Comparison of ENCODE assay signal across 8 cellular contexts in the genomic region with DNA sequence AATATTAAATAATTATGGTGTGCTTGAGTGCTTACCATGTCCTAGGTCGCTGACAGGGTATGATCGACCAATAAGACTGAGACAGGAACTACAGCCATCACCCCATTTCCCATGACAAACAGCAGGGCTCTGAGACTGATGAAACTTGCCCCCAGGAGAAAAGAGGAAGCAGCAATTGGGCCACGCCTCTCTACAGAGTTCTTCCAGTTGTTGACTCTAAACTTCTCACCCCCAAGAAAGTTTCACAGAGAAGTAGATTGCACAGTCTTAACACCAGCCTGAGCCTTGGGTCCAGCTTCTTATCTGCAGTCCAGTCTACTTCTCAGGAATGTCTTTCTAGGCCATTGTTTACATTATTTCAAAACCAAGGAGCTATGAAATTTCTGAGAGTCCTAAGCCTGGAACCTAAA.
A peak's percentile ranks its signal among the peaks of the same experiment; 100 is the strongest.
DNase-seq lines count a peak whose midpoint lies in the region; ATAC-seq and TF ChIP-seq lines count a peak whose summit lies in the region.

No MANE protein-coding gene starts in this region.

- H3K27ac Mint-ChIP-seq in IgD-negative memory B cell (peak overlapping the region; percentile 95 to 99 (median 98)), chondrocyte (ENCODE audit: unreplicated experiment) (peak overlapping the region; percentile 57)
- H3K27ac Mint-ChIP-seq in activated T-helper 2 cell treated with anti-CD3 and anti-CD28 coated beads, Interferon-gamma antibody, Interleukin-2, Interleukin-4, amounts not matched to agents 10 μg/mL and 5 μg/mL and 100 μg/mL, durations not matched to agents 14 hours and 24 hours and 36 hours: no peak overlapping the region
- H3K27ac Mint-ChIP-seq in activated naive CD4-positive, alpha-beta T cell treated with anti-CD3 and anti-CD28 coated beads for 36 hours: no peak overlapping the region

- H3K36me3 ChIP-seq in neutrophil: no peaks in the 10 kb centered on the region
- H3K36me3 ChIP-seq in HAP-1 (replicated peaks): no peaks in the 10 kb centered on the region

- intact Hi-C loops in activated T-helper 2 cell treated with anti-CD3 and anti-CD28 coated beads, Interferon-gamma antibody, Interleukin-2, Interleukin-4, amounts not matched to agents 10 μg/mL and 5 μg/mL and 100 μg/mL, durations not matched to agents 14 hours and 24 hours and 36 hours (cut with micrococcal nuclease): no loop called here
- intact Hi-C loops in activated naive CD4-positive, alpha-beta T cell treated with anti-CD3 and anti-CD28 coated beads for 36 hours (cut with micrococcal nuclease): no loop called here

- H3K9me3 Mint-ChIP-seq in IgD-negative memory B cell: peaks cover 6 to 16% (median 15%) of the 10 kb centered on the region in 3 donors
- H3K9me3 Mint-ChIP-seq in chondrocyte (ENCODE audit: low read depth): peaks cover 10% of the 10 kb centered on the region
- peaks cover 36% of the 10 kb centered on the region for H3K9me3 Mint-ChIP-seq in activated T-helper 2 cell treated with anti-CD3 and anti-CD28 coated beads, Interferon-gamma antibody, Interleukin-2, Interleukin-4, amounts not matched to agents 10 μg/mL and 5 μg/mL and 100 μg/mL, durations not matched to agents 14 hours and 24 hours and 36 hours
- peaks cover 17% of the 10 kb centered on the region for H3K9me3 Mint-ChIP-seq in activated naive CD4-positive, alpha-beta T cell treated with anti-CD3 and anti-CD28 coated beads for 36 hours

- peak; percentile 71 for DNase-seq in GDM1 (lab: John Stamatoyannopoulos, UW)
- DNase-seq in chondrocyte (ENCODE audit: low spot score): no peak
- DNase-seq in activated T-helper 2 cell treated with anti-CD3 and anti-CD28 coated beads, Interferon-gamma antibody, Interleukin-2, Interleukin-4, amounts not matched to agents 10 μg/mL and 5 μg/mL and 100 μg/mL, durations not matched to agents 14 hours and 24 hours and 36 hours (ENCODE audit: low spot score): no peak
- no peak for DNase-seq in HAP-1 (ENCODE audit: low spot score in 2 of 2)
- DNase-seq in activated naive CD4-positive, alpha-beta T cell treated with anti-CD3 and anti-CD28 coated beads for 36 hours: no peak

- H3K27me3 ChIP-seq in neutrophil (no peaks in the 10 kb centered on the region), HAP-1 (ENCODE audit: low read depth) (no peaks in the 10 kb centered on the region)

- TF ChIP-seq CTCF in chondrocyte (IDR thresholded peaks at IDR 0.05) (no peak), neutrophil (IDR thresholded peaks at IDR 0.05) (no peak)

- CTCF ChIA-PET in activated naive CD4-positive, alpha-beta T cell treated with anti-CD3 and anti-CD28 coated beads for 36 hours (lab: Charles Lee): interaction anchor here (0.9 kb wide), 1 partner anchor 152 kb away, joined by 3 read pairs; no protein-coding TSS in a partner anchor

- peaks cover 42 to 56% (median 49%) of the 10 kb centered on the region in 3 donors for H3K4me1 Mint-ChIP-seq in IgD-negative memory B cell
- peaks cover 41% of the 10 kb centered on the region for H3K4me1 Mint-ChIP-seq in chondrocyte (ENCODE audit: low read depth)
- peaks cover 18% of the 10 kb centered on the region for H3K4me1 Mint-ChIP-seq in activated T-helper 2 cell treated with anti-CD3 and anti-CD28 coated beads, Interferon-gamma antibody, Interleukin-2, Interleukin-4, amounts not matched to agents 10 μg/mL and 5 μg/mL and 100 μg/mL, durations not matched to agents 14 hours and 24 hours and 36 hours (ENCODE audit: low read depth)
- peaks cover 14% of the 10 kb centered on the region for H3K4me1 Mint-ChIP-seq in activated naive CD4-positive, alpha-beta T cell treated with anti-CD3 and anti-CD28 coated beads for 36 hours (ENCODE audit: low read depth)

- peak; percentile 88 for ATAC-seq in GM21526 (IDR thresholded peaks at IDR 0.05; ENCODE audit: low FRiP score, unreplicated experiment)

- H3K36me3 Mint-ChIP-seq in IgD-negative memory B cell (peaks cover 3% of the 10 kb centered on the region), chondrocyte (ENCODE audit: low read depth) (peaks cover 1% of the 10 kb centered on the region)
- peaks cover 13% of the 10 kb centered on the region for H3K36me3 Mint-ChIP-seq in activated T-helper 2 cell treated with anti-CD3 and anti-CD28 coated beads, Interferon-gamma antibody, Interleukin-2, Interleukin-4, amounts not matched to agents 10 μg/mL and 5 μg/mL and 100 μg/mL, durations not matched to agents 14 hours and 24 hours and 36 hours (ENCODE audit: low read depth)
- H3K36me3 Mint-ChIP-seq in activated naive CD4-positive, alpha-beta T cell treated with anti-CD3 and anti-CD28 coated beads for 36 hours (ENCODE audit: low read depth): no peaks in the 10 kb centered on the region

- H3K9me3 ChIP-seq in neutrophil (no peaks in the 10 kb centered on the region), HAP-1 (no peaks in the 10 kb centered on the region)

- H3K4me1 ChIP-seq in neutrophil (ENCODE audit: control insufficient read depth in 1 of 2, insufficient read depth in 1 of 2, low read depth in 1 of 2, low read length in 1 of 2) (peaks cover 51 to 53% of the 10 kb centered on the region in 2 experiments), HAP-1 (peaks cover 15% of the 10 kb centered on the region)

- in situ Hi-C loops in HAP-1 (cut with MboI; ENCODE audit: low sequenced_read_pairs): no loop called here

- H3K27ac ChIP-seq in neutrophil: peak overlapping the region; percentile 98

- H3K4me3 Mint-ChIP-seq in IgD-negative memory B cell (peak overlapping the region; percentile 73 to 91 (median 86)), chondrocyte (ENCODE audit: unreplicated experiment) (no peak overlapping the region)
- no peak overlapping the region for H3K4me3 Mint-ChIP-seq in activated T-helper 2 cell treated with anti-CD3 and anti-CD28 coated beads, Interferon-gamma antibody, Interleukin-2, Interleukin-4, amounts not matched to agents 10 μg/mL and 5 μg/mL and 100 μg/mL, durations not matched to agents 14 hours and 24 hours and 36 hours (ENCODE audit: low read depth)
- no peak overlapping the region for H3K4me3 Mint-ChIP-seq in activated naive CD4-positive, alpha-beta T cell treated with anti-CD3 and anti-CD28 coated beads for 36 hours

- peak overlapping the region; percentile 33 to 44 for H3K4me3 ChIP-seq in neutrophil (ENCODE audit: low read depth in 1 of 2, low read length in 1 of 2)
- no peak overlapping the region for H3K4me3 ChIP-seq in HAP-1

- H3K27me3 Mint-ChIP-seq in IgD-negative memory B cell: no peaks in the 10 kb centered on the region
- no peaks in the 10 kb centered on the region for H3K27me3 Mint-ChIP-seq in chondrocyte (ENCODE audit: low read depth)
- H3K27me3 Mint-ChIP-seq in activated T-helper 2 cell treated with anti-CD3 and anti-CD28 coated beads, Interferon-gamma antibody, Interleukin-2, Interleukin-4, amounts not matched to agents 10 μg/mL and 5 μg/mL and 100 μg/mL, durations not matched to agents 14 hours and 24 hours and 36 hours (ENCODE audit: low read depth): no peaks in the 10 kb centered on the region
- no peaks in the 10 kb centered on the region for H3K27me3 Mint-ChIP-seq in activated naive CD4-positive, alpha-beta T cell treated with anti-CD3 and anti-CD28 coated beads for 36 hours (ENCODE audit: low read depth)

Comparison
In these comparisons a context has a peak if more than half of its experiments do, and no peak if none do; other contexts are left out.
1. H3K27ac Mint-ChIP-seq: peak in IgD-negative memory B cell (3 of 3) and chondrocyte (single experiment); none in activated T-helper 2 cell treated with anti-CD3 and anti-CD28 coated beads, Interferon-gamma antibody, Interleukin-2, Interleukin-4, amounts not matched to agents 10 μg/mL and 5 μg/mL and 100 μg/mL, durations not matched to agents 14 hours and 24 hours and 36 hours (single experiment) and activated naive CD4-positive, alpha-beta T cell treated with anti-CD3 and anti-CD28 coated beads for 36 hours (single experiment).
2. H3K4me3 Mint-ChIP-seq: peak in IgD-negative memory B cell (4 of 4); none in chondrocyte (single experiment), activated T-helper 2 cell treated with anti-CD3 and anti-CD28 coated beads, Interferon-gamma antibody, Interleukin-2, Interleukin-4, amounts not matched to agents 10 μg/mL and 5 μg/mL and 100 μg/mL, durations not matched to agents 14 hours and 24 hours and 36 hours (single experiment) and activated naive CD4-positive, alpha-beta T cell treated with anti-CD3 and anti-CD28 coated beads for 36 hours (single experiment).